In genomic region chr15:49155834-49156627, GRCh38 we compare ENCODE assay signal across 8 cellular contexts. TPM values are rescaled to one million over a fixed set of nuclear protein-coding genes. Genes with fewer than 3 reads are reported as not detected.
A peak's percentile ranks its signal among the peaks of the same experiment; 100 is the strongest.
DNase-seq lines count a peak whose midpoint lies in the region; ATAC-seq and TF ChIP-seq lines count a peak whose summit lies in the region.

No MANE protein-coding gene starts in this region.

- H3K9me3 Mint-ChIP-seq in CD4-positive, CD25-positive, alpha-beta regulatory T cell: no peaks in the 10 kb centered on the region
- H3K9me3 Mint-ChIP-seq in endodermal cell (no peaks in the 10 kb centered on the region), nephron (no peaks in the 10 kb centered on the region)

- DNase-seq in CD4-positive, CD25-positive, alpha-beta regulatory T cell: peak in 1 of 3 donors; percentile 5
- DNase-seq in SJCRH30 (peak; percentile 13 to 41), endodermal cell (peak; percentile 53), cortex of kidney (lab: John Stamatoyannopoulos, UW) (no peak), NCI-H345 treated with DMSO at 0.1 percent for 48 hours (lab: John Stamatoyannopoulos, UW; ENCODE audit: unreplicated experiment) (no peak)
- no peak for DNase-seq in activated CD4-positive, CD25-positive, alpha-beta regulatory T cell (lab: John Stamatoyannopoulos, UW)

- H3K4me3 ChIP-seq in CD4-positive, CD25-positive, alpha-beta regulatory T cell (ENCODE audit: low read depth, low read length): peak overlapping the region; percentile 99
- H3K4me3 ChIP-seq in SJCRH30 (peak overlapping the region; percentile 90), endodermal cell (ENCODE audit: low read length) (peak overlapping the region; percentile 99)

- 3 to 6% methylated on average over 17 to 26 of the region's 26 CpGs for WGBS in endodermal cell (ENCODE audit: insufficient coverage in 1 of 2, insufficient read length in 1 of 2), 2 experiments

- H3K36me3 Mint-ChIP-seq in CD4-positive, CD25-positive, alpha-beta regulatory T cell: peaks cover 4% of the 10 kb centered on the region
- H3K36me3 Mint-ChIP-seq in endodermal cell (ENCODE audit: low read depth) (no peaks in the 10 kb centered on the region), nephron (ENCODE audit: low read depth) (no peaks in the 10 kb centered on the region)

- no peaks in the 10 kb centered on the region for H3K36me3 ChIP-seq in CD4-positive, CD25-positive, alpha-beta regulatory T cell (ENCODE audit: control insufficient read depth, insufficient read depth, low read length)
- H3K36me3 ChIP-seq in SJCRH30 (peaks cover 3% of the 10 kb centered on the region), endodermal cell (ENCODE audit: control insufficient read depth, insufficient read depth, low read length) (no peaks in the 10 kb centered on the region)

- H3K4me3 Mint-ChIP-seq in CD4-positive, CD25-positive, alpha-beta regulatory T cell: peak overlapping the region; percentile 95 to 100 (median 100)
- H3K4me3 Mint-ChIP-seq in endodermal cell (peak overlapping the region; percentile 99), nephron (peak overlapping the region; percentile 99 to 100 (median 99))

- no peaks in the 10 kb centered on the region for H3K27me3 Mint-ChIP-seq in CD4-positive, CD25-positive, alpha-beta regulatory T cell
- H3K27me3 Mint-ChIP-seq in endodermal cell (ENCODE audit: insufficient read depth): no peaks in the 10 kb centered on the region
- H3K27me3 Mint-ChIP-seq in nephron (ENCODE audit: low read depth): no peaks in the 10 kb centered on the region

- H3K9me3 ChIP-seq in CD4-positive, CD25-positive, alpha-beta regulatory T cell (ENCODE audit: control insufficient read depth in 2 of 2, low read length in 2 of 2): no peaks in the 10 kb centered on the region
- H3K9me3 ChIP-seq in SJCRH30 (replicated peaks) (no peaks in the 10 kb centered on the region), endodermal cell (ENCODE audit: control insufficient read depth, low read length) (no peaks in the 10 kb centered on the region)

- ATAC-seq in CD4-positive, CD25-positive, alpha-beta regulatory T cell (ENCODE audit: low read depth in 2 of 2): peak; percentile 7 to 14
- peak; percentile 26 for ATAC-seq in GM21528 (IDR thresholded peaks at IDR 0.05; ENCODE audit: low FRiP score, unreplicated experiment)

- TF ChIP-seq CTCF in endodermal cell (conservative IDR thresholded peaks at IDR 0.05) (no peak), nephron (IDR thresholded peaks at IDR 0.05; ENCODE audit: unreplicated experiment in 3 of 3) (no peak)

- peaks cover 42% of the 10 kb centered on the region for H3K4me1 ChIP-seq in CD4-positive, CD25-positive, alpha-beta regulatory T cell (ENCODE audit: control insufficient read depth, insufficient read depth, low read length, poor library complexity, severe bottlenecking)
- peaks cover 5% of the 10 kb centered on the region for H3K4me1 ChIP-seq in SJCRH30
- no peaks in the 10 kb centered on the region for H3K4me1 ChIP-seq in endodermal cell (ENCODE audit: control insufficient read depth, insufficient read depth, low read length)

- no peaks in the 10 kb centered on the region for H3K27me3 ChIP-seq in CD4-positive, CD25-positive, alpha-beta regulatory T cell (ENCODE audit: control insufficient read depth, insufficient read depth, low read length)
- H3K27me3 ChIP-seq in SJCRH30 (no peaks in the 10 kb centered on the region), endodermal cell (ENCODE audit: control insufficient read depth, insufficient read depth, low read length, poor library complexity, severe bottlenecking) (no peaks in the 10 kb centered on the region)

- peak overlapping the region; percentile 99 to 100 (median 100) for H3K27ac Mint-ChIP-seq in CD4-positive, CD25-positive, alpha-beta regulatory T cell
- H3K27ac Mint-ChIP-seq in endodermal cell: peak overlapping the region; percentile 98
- H3K27ac Mint-ChIP-seq in nephron: peak overlapping the region; percentile 95 to 99 (median 99)

- peak overlapping the region; percentile 89 for H3K27ac ChIP-seq in CD4-positive, CD25-positive, alpha-beta regulatory T cell (ENCODE audit: insufficient read depth, low read length, poor library complexity, severe bottlenecking)
- H3K27ac ChIP-seq in SJCRH30 (no peak overlapping the region; the same call in 1 of the 2 replicates), endodermal cell (ENCODE audit: low read depth, low read length) (peak overlapping the region; percentile 4)

- peaks cover 41 to 62% (median 45%) of the 10 kb centered on the region in 4 donors for H3K4me1 Mint-ChIP-seq in CD4-positive, CD25-positive, alpha-beta regulatory T cell
- H3K4me1 Mint-ChIP-seq in endodermal cell (peaks cover 14% of the 10 kb centered on the region), nephron (peaks cover 35% of the 10 kb centered on the region)

- peak overlapping the region; percentile 53 for H3K9ac ChIP-seq in endodermal cell (ENCODE audit: extremely low read depth, low read length, poor library complexity, severe bottlenecking)

RNA-seq across cellular contexts. Expression of gene COPS2, which starts 0.6 kb away (rescaled TPM):
- total RNA-seq in CD4-positive, CD25-positive, alpha-beta regulatory T cell: 102 TPM
- polyA plus RNA-seq in CD4-positive, CD25-positive, alpha-beta regulatory T cell: 10 to 100 TPM; 38.1 to 48.7 (median 40.2) TPM
- 85.8 and 103 TPM in 2 replicates for total RNA-seq in SJCRH30 (2014; rRNA removed; shearing (Covaris generic))
- 10 to 100 TPM; 57.1 to 60.9 TPM for total RNA-seq in endodermal cell
- polyA plus RNA-seq in endodermal cell (2013, experiment 1 of 2): 93.3 TPM
- polyA plus RNA-seq in endodermal cell (2013, experiment 2 of 2): 95.2 TPM

RNA-seq across cellular contexts. Expression of gene GALK2, which starts 14.0 kb away (rescaled TPM):
- 27.7 TPM for total RNA-seq in CD4-positive, CD25-positive, alpha-beta regulatory T cell
- 10 to 100 TPM; 28.3 to 39.1 (median 31.2) TPM for polyA plus RNA-seq in CD4-positive, CD25-positive, alpha-beta regulatory T cell
- total RNA-seq in SJCRH30 (2014; rRNA removed; shearing (Covaris generic)): 17.9 and 19.1 TPM in 2 replicates
- total RNA-seq in endodermal cell: 10 to 100 TPM; 13.4 to 19.1 TPM
- polyA plus RNA-seq in endodermal cell (2013, experiment 1 of 2): 14.5 TPM
- polyA plus RNA-seq in endodermal cell (2013, experiment 2 of 2): 13.2 TPM

Comparison
In these comparisons a context has a peak if more than half of its experiments do, and no peak if none do; other contexts are left out.
1. DNase-seq: peak in SJCRH30 (2 of 2) and endodermal cell (single experiment); none in activated CD4-positive, CD25-positive, alpha-beta regulatory T cell (0 of 4), cortex of kidney (single experiment) and NCI-H345 treated with DMSO at 0.1 percent for 48 hours (single experiment).
2. Peak in every context shown above with its lines, with median percentiles within 50 percentile points of each other: H3K4me3 ChIP-seq, H3K27ac Mint-ChIP-seq and H3K4me3 Mint-ChIP-seq.